ENCODE assay signal across 8 cellular contexts in genomic region chr2:95345415-95346235, GRCh38. TPM values are rescaled to one million over a fixed set of nuclear protein-coding genes. Genes with fewer than 3 reads are reported as not detected.
A peak's percentile ranks its signal among the peaks of the same experiment; 100 is the strongest.
DNase-seq lines count a peak whose midpoint lies in the region; ATAC-seq and TF ChIP-seq lines count a peak whose summit lies in the region.

No MANE protein-coding gene starts in this region.

- no peak for TF ChIP-seq EP300 in stomach (IDR thresholded peaks at IDR 0.05)

- no TSS peak for BruUV-seq in PC-9 (replicated peaks; lab: Mats Ljungman, UMichigan)

- no peaks in the 10 kb centered on the region for H3K9me2 ChIP-seq in PC-9 (ENCODE audit: insufficient read depth)

- H3K9me3 ChIP-seq in CD4-positive, alpha-beta memory T cell (ENCODE audit: control insufficient read depth in 1 of 2, low read length in 2 of 2), result no peaks in the 10 kb centered on the region
- no peaks in the 10 kb centered on the region for H3K9me3 ChIP-seq in HUES6 (ENCODE audit: control insufficient read depth, insufficient read depth, low read depth, low read length)
- H3K9me3 ChIP-seq in PC-9 (ENCODE audit: insufficient read depth, low read depth), result no peaks in the 10 kb centered on the region
- no peaks in the 10 kb centered on the region for H3K9me3 ChIP-seq in stomach

- intact Hi-C loops in CD4-positive, alpha-beta memory T cell (cut with micrococcal nuclease), result no loop called here
- intact Hi-C loops in PC-9 (cut with micrococcal nuclease; ENCODE audit: unreplicated experiment) (loop anchor here (2.0 kb wide), 1 partner anchor 383 kb away; no protein-coding TSS in a partner anchor), stomach (cut with DNase I; ENCODE audit: low total_unique reads) (no loop called here)

- CTCF ChIA-PET in CD4-positive, alpha-beta memory T cell (lab: Charles Lee; ENCODE audit: partially characterized antibody), result interaction anchor here (0.6 to 1.5 kb wide), 8 partner anchors 9 to 383 kb away, joined by 3 to 5 read pairs (median 4); partner anchors contain the start of gene FAHD2A
- CTCF ChIA-PET in PC-9 (lab: Charles Lee), result interaction anchor here (0.9 to 1.5 kb wide), 3 partner anchors 42 to 71 kb away, joined by 3 to 7 read pairs (median 5); partner anchors contain the start of gene PROM2

- no peak overlapping the region for H3K27ac ChIP-seq in CD4-positive, alpha-beta memory T cell (ENCODE audit: low read depth, low read length)
- H3K27ac ChIP-seq in HUES6 (ENCODE audit: low read depth, low read length) (no peak overlapping the region), PC-9 (no peak overlapping the region), stomach (peak overlapping the region; percentile 52 to 84 (median 76))

- H3K4me1 ChIP-seq in CD4-positive, alpha-beta memory T cell (ENCODE audit: insufficient read depth, low read length), result peaks cover 10% of the 10 kb centered on the region
- H3K4me1 ChIP-seq in HUES6 (ENCODE audit: control insufficient read depth, insufficient read depth, low read length) (no peaks in the 10 kb centered on the region; the same call in 1 of the 2 replicates), PC-9 (replicated peaks; ENCODE audit: insufficient read depth) (peaks cover 5% of the 10 kb centered on the region; the same call in 1 of the 2 replicates), stomach (peaks cover 13 to 34% (median 22%) of the 10 kb centered on the region in 4 donors)

- DNase-seq in CD4-positive, alpha-beta memory T cell, result peak in 4 of 5 donors; percentile 15 to 36 (median 30)
- peak; percentile 66 to 85 for DNase-seq in PC-9
- DNase-seq in activated T-helper 9 cell treated with anti-CD3 and anti-CD28 coated beads, Interleukin-2, amount 50 U/mL, for 16 hours (ENCODE audit: low read depth), result peak; percentile 37
- peak; percentile 82 for DNase-seq in foreskin melanocyte
- DNase-seq in neural crest cell (ENCODE audit: low read depth, low spot score), result peak; percentile 91
- DNase-seq in stomach, result peak; percentile 87

- H2AFZ ChIP-seq in PC-9, result peak overlapping the region; percentile 95

- H3K4me1 Mint-ChIP-seq in CD4-positive, alpha-beta memory T cell, result peaks cover 0 to 11% (median 3%) of the 10 kb centered on the region in 4 donors
- no peaks in the 10 kb centered on the region for H3K4me1 Mint-ChIP-seq in neural crest cell

- peaks cover 0 to 3% (median 0%) of the 10 kb centered on the region in 8 donors for H3K9me3 Mint-ChIP-seq in CD4-positive, alpha-beta memory T cell
- no peaks in the 10 kb centered on the region for H3K9me3 Mint-ChIP-seq in neural crest cell

- no peaks in the 10 kb centered on the region for H3K36me3 ChIP-seq in CD4-positive, alpha-beta memory T cell (ENCODE audit: insufficient read depth, low read length)
- H3K36me3 ChIP-seq in HUES6 (ENCODE audit: control insufficient read depth, insufficient read depth, low read length) (no peaks in the 10 kb centered on the region), PC-9 (ENCODE audit: low read depth) (no peaks in the 10 kb centered on the region), stomach (no peaks in the 10 kb centered on the region)

- H3K4me2 ChIP-seq in PC-9, result peak overlapping the region; percentile 98

- TF ChIP-seq POLR2A in stomach (IDR thresholded peaks at IDR 0.05), result no peak

- POLR2A ChIA-PET in CD4-positive, alpha-beta memory T cell (lab: Charles Lee; ENCODE audit: partially characterized antibody), result no interaction called here
- POLR2A ChIA-PET in PC-9 (lab: Charles Lee; ENCODE audit: unreplicated experiment), result interaction anchor here (0.5 to 0.6 kb wide), 2 partner anchors 195 to 922 kb away, joined by 3 to 8 read pairs; no protein-coding TSS in a partner anchor

- ATAC-seq in GM19468 (IDR thresholded peaks at IDR 0.05; ENCODE audit: extremely low read depth, unreplicated experiment), result peak; percentile 45

- peaks cover 4% of the 10 kb centered on the region for H3K27me3 ChIP-seq in CD4-positive, alpha-beta memory T cell (ENCODE audit: insufficient read depth, low read length)
- H3K27me3 ChIP-seq in HUES6 (ENCODE audit: control insufficient read depth, insufficient read depth, low read length), result peaks cover 88% of the 10 kb centered on the region
- peaks cover 70% of the 10 kb centered on the region for H3K27me3 ChIP-seq in PC-9 (ENCODE audit: insufficient read depth, low read depth)
- H3K27me3 ChIP-seq in stomach, result peaks cover 0 to 60% (median 20%) of the 10 kb centered on the region in 3 donors

- peaks cover 30% of the 10 kb centered on the region in 2 donors for H3K27me3 Mint-ChIP-seq in CD4-positive, alpha-beta memory T cell
- H3K27me3 Mint-ChIP-seq in neural crest cell (ENCODE audit: low read depth), result peaks cover 73% of the 10 kb centered on the region

- no peaks in the 10 kb centered on the region for H3F3A ChIP-seq in PC-9 (ENCODE audit: insufficient read depth, low read depth)

- no peak overlapping the region for H3K27ac Mint-ChIP-seq in CD4-positive, alpha-beta memory T cell
- H3K27ac Mint-ChIP-seq in neural crest cell (ENCODE audit: unreplicated experiment), result no peak overlapping the region

- no peaks in the 10 kb centered on the region for H4K20me1 ChIP-seq in PC-9 (ENCODE audit: insufficient read depth)

- WGBS in stomach, 5 donors, result 0 to 1% (median 1%) methylated on average over 59 to 75 of the region's 75 CpGs

- H3K9ac ChIP-seq in HUES6 (ENCODE audit: low read length), result peak overlapping the region; percentile 15

- H3K4me3 Mint-ChIP-seq in CD4-positive, alpha-beta memory T cell, result peak overlapping the region; percentile 71 to 85 (median 76)
- H3K4me3 Mint-ChIP-seq in neural crest cell, result peak overlapping the region; percentile 87

- H3K36me3 Mint-ChIP-seq in CD4-positive, alpha-beta memory T cell, result no peaks in the 10 kb centered on the region
- H3K36me3 Mint-ChIP-seq in neural crest cell (ENCODE audit: low read depth), result no peaks in the 10 kb centered on the region

- H3K4me3 ChIP-seq in CD4-positive, alpha-beta memory T cell (ENCODE audit: low read length in 2 of 2), result peak overlapping the region in 1 of 2 donors; percentile 37
- H3K4me3 ChIP-seq in HUES6 (ENCODE audit: low read depth, low read length), result peak overlapping the region; percentile 69
- H3K4me3 ChIP-seq in PC-9, result peak overlapping the region; percentile 84
- H3K4me3 ChIP-seq in stomach, result peak overlapping the region; percentile 64 to 79 (median 74)

- no peaks in the 10 kb centered on the region for H3K79me2 ChIP-seq in PC-9 (ENCODE audit: low read depth)

- TF ChIP-seq CTCF in PC-9 (conservative IDR thresholded peaks at IDR 0.05) (peak; percentile 90), neural crest cell (conservative IDR thresholded peaks at IDR 0.05) (peak; percentile 90), stomach (IDR thresholded peaks at IDR 0.05) (peak in 5 of 7 experiments; percentile 66 to 87 (median 81))

RNA-seq across cellular contexts. Expression of gene KCNIP3, which starts 48.5 kb away (rescaled TPM):
- not detected for total RNA-seq in CD4-positive, alpha-beta memory T cell
- not detected for polyA plus RNA-seq in CD4-positive, alpha-beta memory T cell
- total RNA-seq in PC-9 (2021), result 3.5 and 4.5 TPM in 2 replicates
- total RNA-seq in neural crest cell, result 2.9 and 4.1 TPM in 2 replicates
- 1 to 10 TPM in 3 of 5 donors, not detected in 2; 1.3 to 2.4 (median 1.6) TPM for total RNA-seq in stomach
- 1 to 10 TPM; 3.1 to 4.4 (median 3.9) TPM for polyA plus RNA-seq in stomach

RNA-seq across cellular contexts. Expression of gene FAHD2A, which starts 56.9 kb away (rescaled TPM):
- total RNA-seq in CD4-positive, alpha-beta memory T cell, result 10 to 100 TPM; 30.7 to 33.9 TPM
- 10 to 100 TPM; 16.7 to 16.9 TPM for polyA plus RNA-seq in CD4-positive, alpha-beta memory T cell
- total RNA-seq in PC-9 (2021) (23.0 and 28.7 TPM in 2 replicates), neural crest cell (37.7 and 42.2 TPM in 2 replicates), stomach (10 to 100 TPM; 11.7 to 40.7 (median 14.3) TPM)
- 10 to 100 TPM; 26.2 to 31.1 (median 26.6) TPM for polyA plus RNA-seq in stomach

Comparison
In these comparisons a context has a peak if more than half of its experiments do, and no peak if none do; other contexts are left out.
1. DNase-seq: peak in every context shown above with its lines; median percentile 91 in neural crest cell; 87 in stomach; 82 in foreskin melanocyte; 76 in PC-9; 37 in activated T-helper 9 cell treated with anti-CD3 and anti-CD28 coated beads, Interleukin-2, amount 50 U/mL, for 16 hours; 30 in CD4-positive, alpha-beta memory T cell.
2. H3K27ac ChIP-seq: peak in stomach (5 of 5); none in CD4-positive, alpha-beta memory T cell (single experiment), HUES6 (single experiment) and PC-9 (single experiment).
3. Peak in every context shown above with its lines, with median percentiles within 50 percentile points of each other: CTCF ChIP-seq.